Comparison of ENCODE assay signal across 8 cellular contexts in genomic region chr18:34978953-34979608, GRCh38.
DNase-seq lines count a peak whose midpoint lies in the region; ATAC-seq and TF ChIP-seq lines count a peak whose summit lies in the region.

No MANE protein-coding gene starts in this region.

- peak overlapping the region; percentile 82 for H3K4me3 Mint-ChIP-seq in GM23338

- no peak overlapping the region for H3K27ac Mint-ChIP-seq in GM23338

- H3K4me3 ChIP-seq in GM23338 (peak overlapping the region; percentile 94), astrocyte of the cerebellum (ENCODE audit: low read depth, low read length) (peak overlapping the region; percentile 70), urinary bladder (ENCODE audit: low read depth, low read length) (peak overlapping the region; percentile 70)

- H3K79me2 ChIP-seq in GM23338 (replicated peaks; ENCODE audit: insufficient read depth) = no peaks in the 10 kb centered on the region

- no peak; the same call in 2 of the 3 replicates for ATAC-seq in GM23338

- in situ Hi-C loops in astrocyte of the cerebellum (cut with HindIII; ENCODE audit: low sequenced_read_pairs) = no loop called here

- H3K4me1 ChIP-seq in GM23338 (ENCODE audit: insufficient read depth) = peaks cover 18% of the 10 kb centered on the region
- H3K4me1 ChIP-seq in urinary bladder (ENCODE audit: insufficient read depth) = no peaks in the 10 kb centered on the region

- H3K9me3 Mint-ChIP-seq in GM23338 = no peaks in the 10 kb centered on the region

- under 1% methylated on average over 9 of the region's 9 CpGs for WGBS in urinary bladder

- H3K4me1 Mint-ChIP-seq in GM23338 = peaks cover 19% of the 10 kb centered on the region

- peaks cover 54% of the 10 kb centered on the region for H3K27me3 Mint-ChIP-seq in GM23338 (ENCODE audit: insufficient read depth, low read depth, poor library complexity)

- H3F3A ChIP-seq in GM23338 (replicated peaks; ENCODE audit: low read depth) = 0 out of 2 replicates have a peak, but pooled peaks cover 4% of the 10 kb centered on the region

- H3K4me2 ChIP-seq in GM23338 = peak overlapping the region; percentile 100

- H3K36me3 ChIP-seq in GM23338 (ENCODE audit: insufficient read depth) = no peaks in the 10 kb centered on the region
- no peaks in the 10 kb centered on the region for H3K36me3 ChIP-seq in urinary bladder (ENCODE audit: insufficient read depth)

- H2AFZ ChIP-seq in GM23338 = no peak overlapping the region

- no peaks in the 10 kb centered on the region for H3K36me3 Mint-ChIP-seq in GM23338 (ENCODE audit: low read depth)

- H3K27ac ChIP-seq in C4-2B (peak overlapping the region; percentile 31; the same call in 1 of the 2 replicates), GM23338 (ENCODE audit: low read depth) (no peak overlapping the region), urinary bladder (ENCODE audit: low read depth) (peak overlapping the region; percentile 46)

- DNase-seq in GM23338 (ENCODE audit: low spot score) = peak; percentile 55
- DNase-seq in NCI-H1436 treated with DMSO at 0.1 percent for 48 hours (lab: John Stamatoyannopoulos, UW) = peak; percentile 82
- DNase-seq in T-helper 9 cell = peak; percentile 33
- peak; percentile 88 for DNase-seq in astrocyte of the cerebellum (ENCODE audit: low read depth)
- peak; percentile 82 for DNase-seq in hepatic stellate cell (ENCODE audit: low spot score)
- peak; percentile 95 for DNase-seq in pulmonary artery endothelial cell (ENCODE audit: low read depth, low spot score)

- H3K9me2 ChIP-seq in GM23338 (ENCODE audit: insufficient read depth) = no peaks in the 10 kb centered on the region

- H4K20me1 ChIP-seq in GM23338 (replicated peaks; ENCODE audit: insufficient read depth) = no peaks in the 10 kb centered on the region

- TF ChIP-seq CTCF in C4-2B (conservative IDR thresholded peaks at IDR 0.05) (no peak), GM23338 (conservative IDR thresholded peaks at IDR 0.05; ENCODE audit: low read depth in 2 of 2) (no peak), astrocyte of the cerebellum (IDR thresholded peaks at IDR 0.05; ENCODE audit: low read depth, low read length, missing control alignments) (no peak)

- peaks cover 74% of the 10 kb centered on the region for H3K27me3 ChIP-seq in GM23338 (ENCODE audit: insufficient read depth)

TF ChIP-seq in GM23338, 12 proteins besides CTCF, POLR2A, EP300 and RAD21:
- TF ChIP-seq STAT1 (IDR thresholded peaks at IDR 0.05; ENCODE audit: unreplicated experiment) = no peak
- no peak for TF ChIP-seq CREB1 (CRISPR knock-in tag; IDR thresholded peaks at IDR 0.05; ENCODE audit: low read depth)
- TF ChIP-seq JUNB (IDR thresholded peaks at IDR 0.05; ENCODE audit: unreplicated experiment) = no peak
- no peak for TF ChIP-seq ZNF331 (CRISPR knock-in tag; IDR thresholded peaks at IDR 0.05; ENCODE audit: low read depth)
- TF ChIP-seq EZH2 (IDR thresholded peaks at IDR 0.05; ENCODE audit: low read depth, unreplicated experiment) = no peak
- no peak for TF ChIP-seq NANOG (IDR thresholded peaks at IDR 0.05; ENCODE audit: borderline replicate concordance)
- TF ChIP-seq ETS1 (IDR thresholded peaks at IDR 0.05) = no peak
- TF ChIP-seq ZNF462 (CRISPR knock-in tag; IDR thresholded peaks at IDR 0.05) = no peak
- TF ChIP-seq, protein P1, sequence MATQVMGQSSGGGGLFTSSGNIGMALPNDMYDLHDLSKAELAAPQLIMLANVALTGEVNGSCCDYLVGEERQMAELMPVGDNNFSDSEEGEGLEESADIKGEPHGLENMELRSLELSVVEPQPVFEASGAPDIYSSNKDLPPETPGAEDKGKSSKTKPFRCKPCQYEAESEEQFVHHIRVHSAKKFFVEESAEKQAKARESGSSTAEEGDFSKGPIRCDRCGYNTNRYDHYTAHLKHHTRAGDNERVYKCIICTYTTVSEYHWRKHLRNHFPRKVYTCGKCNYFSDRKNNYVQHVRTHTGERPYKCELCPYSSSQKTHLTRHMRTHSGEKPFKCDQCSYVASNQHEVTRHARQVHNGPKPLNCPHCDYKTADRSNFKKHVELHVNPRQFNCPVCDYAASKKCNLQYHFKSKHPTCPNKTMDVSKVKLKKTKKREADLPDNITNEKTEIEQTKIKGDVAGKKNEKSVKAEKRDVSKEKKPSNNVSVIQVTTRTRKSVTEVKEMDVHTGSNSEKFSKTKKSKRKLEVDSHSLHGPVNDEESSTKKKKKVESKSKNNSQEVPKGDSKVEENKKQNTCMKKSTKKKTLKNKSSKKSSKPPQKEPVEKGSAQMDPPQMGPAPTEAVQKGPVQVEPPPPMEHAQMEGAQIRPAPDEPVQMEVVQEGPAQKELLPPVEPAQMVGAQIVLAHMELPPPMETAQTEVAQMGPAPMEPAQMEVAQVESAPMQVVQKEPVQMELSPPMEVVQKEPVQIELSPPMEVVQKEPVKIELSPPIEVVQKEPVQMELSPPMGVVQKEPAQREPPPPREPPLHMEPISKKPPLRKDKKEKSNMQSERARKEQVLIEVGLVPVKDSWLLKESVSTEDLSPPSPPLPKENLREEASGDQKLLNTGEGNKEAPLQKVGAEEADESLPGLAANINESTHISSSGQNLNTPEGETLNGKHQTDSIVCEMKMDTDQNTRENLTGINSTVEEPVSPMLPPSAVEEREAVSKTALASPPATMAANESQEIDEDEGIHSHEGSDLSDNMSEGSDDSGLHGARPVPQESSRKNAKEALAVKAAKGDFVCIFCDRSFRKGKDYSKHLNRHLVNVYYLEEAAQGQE (IDR thresholded peaks at IDR 0.05; ENCODE audit: unreplicated experiment) = no peak
- TF ChIP-seq ZNF114 (CRISPR knock-in tag; IDR thresholded peaks at IDR 0.05) = no peak
- TF ChIP-seq EZH2phosphoT487 (IDR thresholded peaks at IDR 0.05; ENCODE audit: unreplicated experiment) = no peak
- TF ChIP-seq POLR2AphosphoS5 (IDR thresholded peaks at IDR 0.05; ENCODE audit: low read depth) = no peak
TF ChIP-seq in GM23338: peak in this region for 0.

Comparison
In these comparisons a context has a peak if more than half of its experiments do, and no peak if none do; other contexts are left out.
1. DNase-seq: peak in every context shown above with its lines; median percentile 95 in pulmonary artery endothelial cell; 88 in astrocyte of the cerebellum; 82 in NCI-H1436 treated with DMSO at 0.1 percent for 48 hours; 82 in hepatic stellate cell; 55 in GM23338; 33 in T-helper 9 cell.